ENCODE assay signal across 10 cellular contexts in genomic region chr17:40167685-40168261, GRCh38. TPM values are rescaled to one million over a fixed set of nuclear protein-coding genes. Genes with fewer than 3 reads are reported as not detected.
A peak's percentile ranks its signal among the peaks of the same experiment; 100 is the strongest.
DNase-seq lines count a peak whose midpoint lies in the region; ATAC-seq, FAIRE-seq and TF ChIP-seq lines count a peak whose summit lies in the region.
"Had no signal": no experiment of that assay in that cellular context is flagged by ENCODE, and none has a peak within 500 bp of the region (broad histone marks: within the 10 kb centered on the region; RNA-seq: fewer than 3 reads in every experiment).

No MANE protein-coding gene starts in this region.

- H3K9ac ChIP-seq in astrocyte (ENCODE audit: low read length), result no peak overlapping the region
- H3K9ac ChIP-seq in mesendoderm (ENCODE audit: low read length), result no peak overlapping the region

- no CpG with 5 or more reads among the region's 3 CpGs for WGBS in mesendoderm (ENCODE audit: extremely low coverage, insufficient coverage, low lambda C conversion rate)
- 96% methylated on average over 3 of the region's 3 CpGs for WGBS in thymus

- H3K27ac ChIP-seq in astrocyte (ENCODE audit: low read depth, low read length), result no peak overlapping the region
- H3K27ac ChIP-seq in mesendoderm (ENCODE audit: low read depth, low read length), result peak overlapping the region; percentile 25
- peak overlapping the region; percentile 36 for H3K27ac ChIP-seq in thymus (ENCODE audit: low read depth)
- no peak overlapping the region for H3K27ac ChIP-seq in brain microvascular endothelial cell

- in situ Hi-C loops in brain microvascular endothelial cell (cut with HindIII; ENCODE audit: low pct_ligation_motif_present, low sequenced_read_pairs), result no loop called here

- H3K36me3 ChIP-seq in astrocyte (ENCODE audit: insufficient read depth, low read length) (peaks cover 68% of the 10 kb centered on the region), mesendoderm (ENCODE audit: control insufficient read depth, insufficient read depth, low read length) (peaks cover 21% of the 10 kb centered on the region), thymus (ENCODE audit: control insufficient read depth, insufficient read depth) (peaks cover 80% of the 10 kb centered on the region), brain microvascular endothelial cell (replicated peaks) (peaks cover 65% of the 10 kb centered on the region)

- no peak overlapping the region for H3K4me3 Mint-ChIP-seq in activated naive CD4-positive, alpha-beta T cell treated with anti-CD3 and anti-CD28 coated beads, Interleukin-2, amount 50 U/mL, for 24 hours
- peak overlapping the region; percentile 36 for H3K4me3 Mint-ChIP-seq in astrocyte (ENCODE audit: unreplicated experiment)
- H3K4me3 Mint-ChIP-seq in T-helper 2 cell treated with Interferon-gamma antibody and Interleukin-4, amounts not matched to agents 5 μg/mL and 100 μg/mL, for 36 hours, result no peak overlapping the region

- peaks cover 7% of the 10 kb centered on the region for H3K4me1 ChIP-seq in astrocyte (ENCODE audit: insufficient read depth, low read length)
- H3K4me1 ChIP-seq in mesendoderm (ENCODE audit: control insufficient read depth, low read depth, low read length), result no peaks in the 10 kb centered on the region
- no peaks in the 10 kb centered on the region for H3K4me1 ChIP-seq in thymus (ENCODE audit: control insufficient read depth, insufficient read depth, low read length)
- H3K4me1 ChIP-seq: BE2C had no signal

- H2BK5ac ChIP-seq in mesendoderm (ENCODE audit: low read length), result no peak overlapping the region

- no peaks in the 10 kb centered on the region for H3K27me3 Mint-ChIP-seq in activated naive CD4-positive, alpha-beta T cell treated with anti-CD3 and anti-CD28 coated beads, Interleukin-2, amount 50 U/mL, for 24 hours
- H3K27me3 Mint-ChIP-seq in astrocyte (ENCODE audit: low read depth, unreplicated experiment), result no peaks in the 10 kb centered on the region
- no peaks in the 10 kb centered on the region for H3K27me3 Mint-ChIP-seq in T-helper 2 cell treated with Interferon-gamma antibody and Interleukin-4, amounts not matched to agents 5 μg/mL and 100 μg/mL, for 36 hours (ENCODE audit: low read depth)

- H3K79me2 ChIP-seq in astrocyte (ENCODE audit: insufficient read depth, low read length), result peaks cover 11% of the 10 kb centered on the region
- H3K79me2 ChIP-seq in mesendoderm (ENCODE audit: control insufficient read depth, insufficient read depth, low read length), result no peaks in the 10 kb centered on the region

- H2BK15ac ChIP-seq in mesendoderm (replicated peaks; ENCODE audit: low read depth), result no peak overlapping the region

- DNase-seq in activated naive CD4-positive, alpha-beta T cell (lab: John Stamatoyannopoulos, UW), result no peak
- no peak for DNase-seq in astrocyte (ENCODE audit: low read depth)
- no peak for DNase-seq in mesendoderm
- no peak for DNase-seq in brain microvascular endothelial cell
- no peak for DNase-seq in T-helper 2 cell treated with Interferon-gamma antibody and Interleukin-4, amounts not matched to agents 5 μg/mL and 100 μg/mL, for 36 hours (ENCODE audit: low spot score)
- DNase-seq: activated effector memory CD4-positive, alpha-beta T cell treated with Interleukin-2 at 50 U/mL for 16 hours; BE2C had no signal

- H3K4me3 ChIP-seq in astrocyte (ENCODE audit: insufficient read depth, low read depth, low read length) (no peak overlapping the region), mesendoderm (ENCODE audit: low read length) (no peak overlapping the region), thymus (ENCODE audit: low read length) (no peak overlapping the region), brain microvascular endothelial cell (ENCODE audit: low read depth, low read length) (no peak overlapping the region)

- H3K4me2 ChIP-seq in astrocyte (ENCODE audit: low read length) (no peak overlapping the region), mesendoderm (ENCODE audit: low read length) (no peak overlapping the region)

- ATAC-seq in HG03039 (IDR thresholded peaks at IDR 0.05; ENCODE audit: unreplicated experiment), result no peak

- H3K79me1 ChIP-seq in mesendoderm (ENCODE audit: low read length), result no peaks in the 10 kb centered on the region

- no peak overlapping the region for H2AFZ ChIP-seq in astrocyte (ENCODE audit: low read depth, low read length)

- no peaks in the 10 kb centered on the region for H3K9me3 Mint-ChIP-seq in activated naive CD4-positive, alpha-beta T cell treated with anti-CD3 and anti-CD28 coated beads, Interleukin-2, amount 50 U/mL, for 24 hours
- H3K9me3 Mint-ChIP-seq in astrocyte (ENCODE audit: unreplicated experiment), result no peaks in the 10 kb centered on the region
- no peaks in the 10 kb centered on the region for H3K9me3 Mint-ChIP-seq in T-helper 2 cell treated with Interferon-gamma antibody and Interleukin-4, amounts not matched to agents 5 μg/mL and 100 μg/mL, for 36 hours

- no peak for FAIRE-seq in astrocyte (lab: Jason Lieb, UNC)

- H4K8ac ChIP-seq in mesendoderm (ENCODE audit: low read depth, low read length), result no peak overlapping the region

- H4K20me1 ChIP-seq in astrocyte (ENCODE audit: insufficient read depth, low read length), result peaks cover 63% of the 10 kb centered on the region

- no peak overlapping the region for H3K18ac ChIP-seq in mesendoderm (ENCODE audit: low read length)

- no peak overlapping the region for H2AK5ac ChIP-seq in mesendoderm (ENCODE audit: low read length)

- H3K23ac ChIP-seq in mesendoderm (ENCODE audit: low read length), result no peak overlapping the region

- H3K36me3 Mint-ChIP-seq in activated naive CD4-positive, alpha-beta T cell treated with anti-CD3 and anti-CD28 coated beads, Interleukin-2, amount 50 U/mL, for 24 hours, result peaks cover 14% of the 10 kb centered on the region
- peaks cover 17% of the 10 kb centered on the region for H3K36me3 Mint-ChIP-seq in astrocyte (ENCODE audit: low read depth, unreplicated experiment)
- peaks cover 57% of the 10 kb centered on the region for H3K36me3 Mint-ChIP-seq in T-helper 2 cell treated with Interferon-gamma antibody and Interleukin-4, amounts not matched to agents 5 μg/mL and 100 μg/mL, for 36 hours (ENCODE audit: low read depth)

- no peak overlapping the region for H3K4ac ChIP-seq in mesendoderm (ENCODE audit: low read depth, low read length)

- H3K27me3 ChIP-seq in astrocyte (ENCODE audit: insufficient read depth, low read length) (no peaks in the 10 kb centered on the region), mesendoderm (ENCODE audit: insufficient read depth, low read length, poor library complexity) (no peaks in the 10 kb centered on the region), thymus (ENCODE audit: control insufficient read depth, insufficient read depth) (no peaks in the 10 kb centered on the region), brain microvascular endothelial cell (replicated peaks) (no peaks in the 10 kb centered on the region)
- H3K27me3 ChIP-seq: BE2C had no signal

- TF ChIP-seq CTCF in astrocyte (IDR thresholded peaks at IDR 0.05; ENCODE audit: insufficient read depth, low read depth, low read length), result no peak
- no peak for TF ChIP-seq CTCF in brain microvascular endothelial cell (IDR thresholded peaks at IDR 0.05; ENCODE audit: low read depth, low read length, missing control alignments)

- peaks cover 20% of the 10 kb centered on the region for H3K4me1 Mint-ChIP-seq in activated naive CD4-positive, alpha-beta T cell treated with anti-CD3 and anti-CD28 coated beads, Interleukin-2, amount 50 U/mL, for 24 hours
- H3K4me1 Mint-ChIP-seq in astrocyte (ENCODE audit: low read depth, unreplicated experiment), result peaks cover 11% of the 10 kb centered on the region
- peaks cover 12% of the 10 kb centered on the region for H3K4me1 Mint-ChIP-seq in T-helper 2 cell treated with Interferon-gamma antibody and Interleukin-4, amounts not matched to agents 5 μg/mL and 100 μg/mL, for 36 hours (ENCODE audit: low read depth)

- H3K27ac Mint-ChIP-seq in activated naive CD4-positive, alpha-beta T cell treated with anti-CD3 and anti-CD28 coated beads, Interleukin-2, amount 50 U/mL, for 24 hours, result peak overlapping the region; percentile 38
- H3K27ac Mint-ChIP-seq in astrocyte (ENCODE audit: unreplicated experiment), result peak overlapping the region; percentile 73
- no peak overlapping the region for H3K27ac Mint-ChIP-seq in T-helper 2 cell treated with Interferon-gamma antibody and Interleukin-4, amounts not matched to agents 5 μg/mL and 100 μg/mL, for 36 hours

- no peak overlapping the region for H3K56ac ChIP-seq in mesendoderm (ENCODE audit: low read length)

- H2BK120ac ChIP-seq in mesendoderm (ENCODE audit: low read depth, low read length), result no peak overlapping the region

- no peaks in the 10 kb centered on the region for H3K9me3 ChIP-seq in astrocyte (ENCODE audit: insufficient read depth, low read depth, low read length)
- no peaks in the 10 kb centered on the region for H3K9me3 ChIP-seq in thymus (ENCODE audit: control insufficient read depth)
- H3K9me3 ChIP-seq: BE2C had no signal

- H4K5ac ChIP-seq in mesendoderm (ENCODE audit: low read length), result no peak overlapping the region

RNA-seq across cellular contexts. Expression of gene RAPGEFL1, which starts 9.5 kb away (rescaled TPM):
- 6.8 and 7.0 TPM in 2 replicates for total RNA-seq in astrocyte
- polyA plus RNA-seq in mesendoderm (2013, experiment 1 of 2), result 5.5 TPM
- polyA plus RNA-seq in mesendoderm (2013, experiment 2 of 2), result 5.6 TPM
- polyA plus RNA-seq in thymus, result 17.4 TPM

RNA-seq across cellular contexts. Expression of gene CASC3, which starts 27.4 kb away (rescaled TPM):
- total RNA-seq in astrocyte, result 55.0 and 56.1 TPM in 2 replicates
- polyA plus RNA-seq in mesendoderm (2013, experiment 1 of 2), result 77.1 TPM
- 77.4 TPM for polyA plus RNA-seq in mesendoderm (2013, experiment 2 of 2)
- 38.3 TPM for polyA plus RNA-seq in thymus

RNA-seq across cellular contexts. Expression of gene MSL1, which starts 46.0 kb away (rescaled TPM):
- total RNA-seq in astrocyte, result 81.9 and 83.3 TPM in 2 replicates
- polyA plus RNA-seq in mesendoderm (2013, experiment 1 of 2), result 40.3 TPM
- polyA plus RNA-seq in mesendoderm (2013, experiment 2 of 2), result 40.9 TPM
- polyA plus RNA-seq in thymus, result 126 TPM

RNA-seq across cellular contexts. Expression of gene WIPF2, which starts 51.3 kb away (rescaled TPM):
- 30.7 and 31.2 TPM in 2 replicates for total RNA-seq in astrocyte
- polyA plus RNA-seq in mesendoderm (2013, experiment 1 of 2), result 16.5 TPM
- 17.5 TPM for polyA plus RNA-seq in mesendoderm (2013, experiment 2 of 2)
- 9.9 TPM for polyA plus RNA-seq in thymus

Comparison
In these comparisons a context has a peak if more than half of its experiments do, and no peak if none do; other contexts are left out.
1. H3K27ac ChIP-seq: peak in mesendoderm (single experiment) and thymus (single experiment); none in astrocyte (single experiment) and brain microvascular endothelial cell (single experiment).